ENCODE assay signal across 10 cellular contexts in genomic region chr5:122313001-122313402, GRCh38. TPM values are rescaled to one million over a fixed set of nuclear protein-coding genes. Genes with fewer than 3 reads are reported as not detected.
DNase-seq lines count a peak whose midpoint lies in the region; ATAC-seq and TF ChIP-seq lines count a peak whose summit lies in the region.
"Had no signal": no experiment of that assay in that cellular context is flagged by ENCODE, and none has a peak within 500 bp of the region (broad histone marks: within the 10 kb centered on the region; RNA-seq: fewer than 3 reads in every experiment).

No MANE protein-coding gene starts in this region.

- H3K36me3 ChIP-seq in liver (ENCODE audit: control insufficient read depth in 4 of 4, insufficient read depth in 3 of 4, low read depth in 1 of 4, low read length in 3 of 4) (no peaks in the 10 kb centered on the region), tibial artery (no peaks in the 10 kb centered on the region)

- peaks cover 0 to 10% (median 3%) of the 10 kb centered on the region in 4 donors for H3K27me3 ChIP-seq in liver (ENCODE audit: control insufficient read depth in 4 of 4, insufficient read depth in 4 of 4, low read length in 3 of 4)
- no peaks in the 10 kb centered on the region for H3K27me3 ChIP-seq in tibial artery

- H3K9me3 ChIP-seq in liver (ENCODE audit: control insufficient read depth in 4 of 4, low read length in 3 of 4) (no peaks in the 10 kb centered on the region), tibial artery (no peaks in the 10 kb centered on the region)

- H3K27ac ChIP-seq in coronary artery (peak overlapping the region; percentile 61 to 84), liver (ENCODE audit: low read depth in 1 of 2, low read length in 2 of 2) (peak overlapping the region in 1 of 2 donors; percentile 18), tibial artery (peak overlapping the region; percentile 80 to 82)

- TF ChIP-seq CTCF in coronary artery (IDR thresholded peaks at IDR 0.05), result no peak
- no peak for TF ChIP-seq CTCF in liver (IDR thresholded peaks at IDR 0.05; ENCODE audit: low read depth, low read length, missing input control)
- TF ChIP-seq CTCF in tibial artery (IDR thresholded peaks at IDR 0.05), result no peak
- TF ChIP-seq CTCF in GM10248 (IDR thresholded peaks at IDR 0.05; ENCODE audit: control extremely low read depth, extremely low read depth, low read depth, missing control alignments), result no peak

- H3K9ac ChIP-seq in liver (ENCODE audit: low read depth in 1 of 2, low read length in 2 of 2), result no peak overlapping the region

- POLR2A ChIA-PET in GM10248 (lab: Yijun Ruan, JAX), result no interaction called here

- H3K4me1 ChIP-seq in liver (ENCODE audit: control insufficient read depth in 4 of 4, insufficient read depth in 4 of 4, low read length in 3 of 4) (peaks cover 3 to 16% (median 13%) of the 10 kb centered on the region in 4 donors), tibial artery (peaks cover 0 to 14% (median 1%) of the 10 kb centered on the region in 4 donors)

- CTCF ChIA-PET in GM10248 (lab: Yijun Ruan, JAX), result interaction anchor here (0.8 to 1.2 kb wide), 2 partner anchors 11 to 15 kb away, joined by 3 to 4 read pairs; no protein-coding TSS in a partner anchor

- H3K4me3 ChIP-seq in coronary artery (peak overlapping the region; percentile 83), liver (ENCODE audit: low read depth in 1 of 3, low read length in 3 of 3) (peak overlapping the region in 2 of 3 donors; percentile 27 to 70), tibial artery (peak overlapping the region; percentile 74 to 82)

- DNase-seq in DMS79 treated with DMSO at 0.1 percent for 48 hours (lab: John Stamatoyannopoulos, UW) (peak; percentile 27), DMS79 (lab: John Stamatoyannopoulos, UW) (no peak), coronary artery (ENCODE audit: low spot score) (no peak), tibial artery (peak; percentile 59 to 62), SIG-M5 (lab: John Stamatoyannopoulos, UW) (no peak), GM10248 (ENCODE audit: extremely low spot score) (no peak)
- DNase-seq: 8988T had no signal

- 8% methylated on average over 12 of the region's 12 CpGs for WGBS in liver

- no peak for TF ChIP-seq RAD21 in liver (IDR thresholded peaks at IDR 0.05)

- intact Hi-C loops in tibial artery (cut with DNase I; ENCODE audit: low total_unique reads), result no loop called here

- no peak for ATAC-seq in GM19455 (IDR thresholded peaks at IDR 0.05; ENCODE audit: unreplicated experiment)

TF ChIP-seq in liver, 16 proteins besides CTCF, POLR2A, EP300 and RAD21:
- TF ChIP-seq YY1 (IDR thresholded peaks at IDR 0.05) (no peak), ATF3 (IDR thresholded peaks at IDR 0.05) (no peak), HNF4G (IDR thresholded peaks at IDR 0.05) (no peak), SP1 (IDR thresholded peaks at IDR 0.05) (no peak), ZBTB33 (IDR thresholded peaks at IDR 0.05) (no peak), FOXA2 (IDR thresholded peaks at IDR 0.05) (no peak), HNF4A (conservative IDR thresholded peaks at IDR 0.05) (no peak), NR2F2 (IDR thresholded peaks at IDR 0.05) (no peak), EGR1 (IDR thresholded peaks at IDR 0.05; ENCODE audit: low read depth in 2 of 2) (no peak), TAF1 (conservative IDR thresholded peaks at IDR 0.05) (no peak), JUND (IDR thresholded peaks at IDR 0.05) (no peak), REST (IDR thresholded peaks at IDR 0.05) (no peak), GABPA (IDR thresholded peaks at IDR 0.05 in 1 of 2, conservative IDR thresholded peaks at IDR 0.05 in 1 of 2) (no peak)
- TF ChIP-seq, protein P1, sequence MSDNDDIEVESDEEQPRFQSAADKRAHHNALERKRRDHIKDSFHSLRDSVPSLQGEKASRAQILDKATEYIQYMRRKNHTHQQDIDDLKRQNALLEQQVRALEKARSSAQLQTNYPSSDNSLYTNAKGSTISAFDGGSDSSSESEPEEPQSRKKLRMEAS (IDR thresholded peaks at IDR 0.05), result no peak

RNA-seq across cellular contexts. Expression of gene SNCAIP, which starts 1.0 kb away (rescaled TPM):
- under 1 TPM; 0.50 to 0.98 TPM for total RNA-seq in liver
- 1 to 10 TPM in 1 of 2 donors, under 1 TPM in 1; 0.17 to 2.1 TPM for polyA plus RNA-seq in liver
- total RNA-seq: T-helper 2 cell treated with Interferon-gamma antibody and Interleukin-4, amounts not matched to agents 100 ng/mL and 5 ng/mL, for 36 hours had no signal

Comparison
In these comparisons a context has a peak if more than half of its experiments do, and no peak if none do; other contexts are left out.
1. DNase-seq: peak in DMS79 treated with DMSO at 0.1 percent for 48 hours (single experiment) and tibial artery (2 of 2); none in DMS79 (single experiment), coronary artery (single experiment), SIG-M5 (single experiment) and GM10248 (single experiment).
2. Peak in every context shown above with its lines, with median percentiles within 50 percentile points of each other: H3K4me3 ChIP-seq.